In genomic region chr5:180128671-180129261, GRCh38 we compare ENCODE assay signal across 16 cellular contexts. TPM values are rescaled to one million over a fixed set of nuclear protein-coding genes. Genes with fewer than 3 reads are reported as not detected.
DNase-seq lines count a peak whose midpoint lies in the region; ATAC-seq and TF ChIP-seq lines count a peak whose summit lies in the region.
"Had no signal": no experiment of that assay in that cellular context is flagged by ENCODE, and none has a peak within 500 bp of the region (broad histone marks: within the 10 kb centered on the region; RNA-seq: fewer than 3 reads in every experiment).

No MANE protein-coding gene starts in this region.

- H3K27me3 Mint-ChIP-seq in stimulated activated naive CD8-positive, alpha-beta T cell treated with anti-CD3 and anti-CD28 coated beads, Interleukin-15, amount 100 ng/mL, for 72 hours = peaks cover 26% of the 10 kb centered on the region
- peaks cover 10% of the 10 kb centered on the region for H3K27me3 Mint-ChIP-seq in GM23338 (ENCODE audit: insufficient read depth, low read depth, poor library complexity)

- H3K9me3 Mint-ChIP-seq in stimulated activated naive CD8-positive, alpha-beta T cell treated with anti-CD3 and anti-CD28 coated beads, Interleukin-15, amount 100 ng/mL, for 72 hours = no peaks in the 10 kb centered on the region
- no peaks in the 10 kb centered on the region for H3K9me3 Mint-ChIP-seq in GM23338
- H3K9me3 Mint-ChIP-seq: CD8-positive, alpha-beta memory T cell had no signal

- no peaks in the 10 kb centered on the region for H3K4me1 Mint-ChIP-seq in stimulated activated naive CD8-positive, alpha-beta T cell treated with anti-CD3 and anti-CD28 coated beads, Interleukin-15, amount 100 ng/mL, for 72 hours
- H3K4me1 Mint-ChIP-seq in GM23338 = peaks cover 3% of the 10 kb centered on the region; the same call in 1 of the 3 replicates

- H3K27me3 ChIP-seq in foreskin keratinocyte = no peaks in the 10 kb centered on the region
- no peaks in the 10 kb centered on the region for H3K27me3 ChIP-seq in GM23338 (ENCODE audit: insufficient read depth)
- H3K27me3 ChIP-seq: pancreas had no signal

- no peak overlapping the region for H2AFZ ChIP-seq in GM23338

- H3K4me3 Mint-ChIP-seq in stimulated activated naive CD8-positive, alpha-beta T cell treated with anti-CD3 and anti-CD28 coated beads, Interleukin-15, amount 100 ng/mL, for 72 hours = no peak overlapping the region
- H3K4me3 Mint-ChIP-seq in GM23338 = no peak overlapping the region
- H3K4me3 Mint-ChIP-seq: CD8-positive, alpha-beta memory T cell had no signal

- in situ Hi-C loops in KBM-7 (cut with MboI; ENCODE audit: low pct_unique_long_range_greater_than_20kb, low sequenced_read_pairs) = no loop called here

- no peak overlapping the region for H3K27ac ChIP-seq in foreskin keratinocyte
- no peak overlapping the region for H3K27ac ChIP-seq in GM23338 (ENCODE audit: low read depth)
- H3K27ac ChIP-seq: pancreas, transverse colon had no signal

- H3K79me2 ChIP-seq in GM23338 (replicated peaks; ENCODE audit: insufficient read depth) = no peaks in the 10 kb centered on the region

- no peak for DNase-seq in stimulated activated naive CD8-positive, alpha-beta T cell treated with anti-CD3 and anti-CD28 coated beads, Interleukin-15, amount 100 ng/mL, for 72 hours
- DNase-seq in stimulated activated naive CD8-positive, alpha-beta T cell treated with anti-CD3 and anti-CD28 coated beads, Interleukin-15, Interleukin-2, amounts not matched to agents 100 U/mL and 50 U/mL, for 24 hours = no peak
- DNase-seq in iPS-NIHi7 (ENCODE audit: extremely low spot score) (peak; percentile 4), pons (ENCODE audit: low spot score) (peak; percentile 88), KBM-7 (no peak), foreskin keratinocyte (no peak), GM23338 (ENCODE audit: low spot score) (no peak)
- DNase-seq: activated gamma-delta T cell treated with Interleukin-2 at 50 U/mL for 16 hours; CD8-positive, alpha-beta memory T cell; GOT3; NCI-H187; stimulated activated CD4-positive, alpha-beta T cell treated with anti-CD3 and anti-CD28 coated beads, Interleukin-4, amount 100 ng/mL, for 4 hours; transverse colon had no signal

- H3K36me3 Mint-ChIP-seq in GM23338 (ENCODE audit: low read depth) = no peaks in the 10 kb centered on the region
- H3K36me3 Mint-ChIP-seq: CD8-positive, alpha-beta memory T cell had no signal

- no peak for TF ChIP-seq CTCF in foreskin keratinocyte (conservative IDR thresholded peaks at IDR 0.05)
- TF ChIP-seq CTCF in GM23338 (conservative IDR thresholded peaks at IDR 0.05; ENCODE audit: low read depth in 2 of 2) = no peak

- no peaks in the 10 kb centered on the region for H3K36me3 ChIP-seq in GM23338 (ENCODE audit: insufficient read depth)
- H3K36me3 ChIP-seq: pancreas, transverse colon had no signal

- peak; percentile 21 for ATAC-seq in stimulated activated naive CD8-positive, alpha-beta T cell treated with anti-CD3 and anti-CD28 coated beads, Interleukin-15, amount 100 ng/mL, for 72 hours
- ATAC-seq in stimulated activated naive CD8-positive, alpha-beta T cell treated with anti-CD3 and anti-CD28 coated beads, Interleukin-15, Interleukin-2, amounts not matched to agents 100 U/mL and 50 U/mL, for 24 hours = no peak
- no peak for ATAC-seq in foreskin keratinocyte
- ATAC-seq in GM23338 = no peak
- ATAC-seq in GM19467 (IDR thresholded peaks at IDR 0.05; ENCODE audit: unreplicated experiment) = no peak
- ATAC-seq: left colon, pancreas had no signal

- H3K4me2 ChIP-seq in GM23338 = no peak overlapping the region

- H3K9me2 ChIP-seq in GM23338 (ENCODE audit: insufficient read depth) = no peaks in the 10 kb centered on the region

- no peak overlapping the region for H3K27ac Mint-ChIP-seq in stimulated activated naive CD8-positive, alpha-beta T cell treated with anti-CD3 and anti-CD28 coated beads, Interleukin-15, amount 100 ng/mL, for 72 hours
- no peak overlapping the region for H3K27ac Mint-ChIP-seq in GM23338
- H3K27ac Mint-ChIP-seq: CD8-positive, alpha-beta memory T cell had no signal

- no peaks in the 10 kb centered on the region for H3F3A ChIP-seq in GM23338 (replicated peaks; ENCODE audit: low read depth)

- H3K4me1 ChIP-seq in foreskin keratinocyte = no peaks in the 10 kb centered on the region
- no peaks in the 10 kb centered on the region for H3K4me1 ChIP-seq in GM23338 (ENCODE audit: insufficient read depth)
- H3K4me1 ChIP-seq: pancreas had no signal

- no peak overlapping the region for H3K4me3 ChIP-seq in GM23338
- H3K4me3 ChIP-seq: pancreas, transverse colon had no signal

- H4K20me1 ChIP-seq in GM23338 (replicated peaks; ENCODE audit: insufficient read depth) = no peaks in the 10 kb centered on the region

TF ChIP-seq in GM23338, 12 proteins besides CTCF, POLR2A, EP300 and RAD21 (continues in another document):
- TF ChIP-seq EZH2 (IDR thresholded peaks at IDR 0.05; ENCODE audit: low read depth, unreplicated experiment) (no peak), EZH2phosphoT487 (IDR thresholded peaks at IDR 0.05; ENCODE audit: unreplicated experiment) (no peak), POLR2AphosphoS5 (IDR thresholded peaks at IDR 0.05; ENCODE audit: low read depth) (no peak), JUNB (IDR thresholded peaks at IDR 0.05; ENCODE audit: unreplicated experiment) (no peak), ZNF462 (CRISPR knock-in tag; IDR thresholded peaks at IDR 0.05) (no peak), STAT1 (IDR thresholded peaks at IDR 0.05; ENCODE audit: unreplicated experiment) (no peak), ZNF114 (CRISPR knock-in tag; IDR thresholded peaks at IDR 0.05) (no peak)

RNA-seq across cellular contexts. Expression of gene RNF130, which starts 57.2 kb away (rescaled TPM):
- total RNA-seq in foreskin keratinocyte = 20.2 and 21.0 TPM in 2 replicates
- polyA plus RNA-seq in foreskin keratinocyte (24.4 and 25.9 TPM in 2 replicates), GM23338 (2016; fragmentation: Nextera tagmentation; extraction: Ambion mirVana) (55.1 and 60.1 TPM in 2 replicates)
- total RNA-seq in GM23338 (2014; rRNA removed; shearing (Covaris generic)) = 65.1 and 97.3 TPM in 2 replicates

Comparison
In these comparisons a context has a peak if more than half of its experiments do, and no peak if none do; other contexts are left out.
1. DNase-seq: peak in iPS-NIHi7 (single experiment) and pons (single experiment); none in stimulated activated naive CD8-positive, alpha-beta T cell treated with anti-CD3 and anti-CD28 coated beads, Interleukin-15, amount 100 ng/mL, for 72 hours (0 of 2), stimulated activated naive CD8-positive, alpha-beta T cell treated with anti-CD3 and anti-CD28 coated beads, Interleukin-15, Interleukin-2, amounts not matched to agents 100 U/mL and 50 U/mL, for 24 hours (single experiment), KBM-7 (single experiment), foreskin keratinocyte (0 of 2) and GM23338 (single experiment).